In the genomic region with DNA sequence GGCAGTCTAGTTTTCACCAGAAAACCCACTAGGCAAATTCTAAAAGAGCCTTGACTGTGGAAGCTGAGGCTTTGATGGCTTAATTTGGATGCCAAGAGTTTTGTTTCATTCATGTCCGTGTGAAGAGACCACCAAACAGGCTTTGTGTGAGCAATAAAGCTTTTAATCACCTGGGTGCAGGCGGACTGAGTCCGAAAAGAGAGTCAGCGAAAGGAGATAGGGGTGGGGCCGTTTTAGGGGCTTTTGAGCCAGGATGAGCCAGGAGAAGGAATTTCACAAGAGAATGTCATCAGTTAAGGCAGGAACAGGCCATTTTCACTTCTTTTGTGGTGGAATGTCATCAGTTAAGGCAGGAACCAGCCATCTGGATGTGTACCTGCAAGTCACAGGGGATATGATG, we compare ENCODE assay signal across 5 cellular contexts. TPM values are rescaled to one million over a fixed set of nuclear protein-coding genes. Genes with fewer than 3 reads are reported as not detected.
"Had no signal": no experiment of that assay in that cellular context is flagged by ENCODE, and none has a peak within 500 bp of the region (broad histone marks: within the 10 kb centered on the region; RNA-seq: fewer than 3 reads in every experiment).

No MANE protein-coding gene starts in this region.

RNA-seq across cellular contexts. Expression of a gene that starts 29.1 kb away (rescaled TPM):
- total RNA-seq: H7, HepG2, HT-29 had no signal
- polyA plus RNA-seq: HepG2, IgD-negative memory B cell had no signal

RNA-seq across cellular contexts. Expression of a gene that starts 51.6 kb away (rescaled TPM):
- total RNA-seq: GM23248, H7, HepG2, HT-29 had no signal
- polyA plus RNA-seq: GM23248, HepG2, IgD-negative memory B cell had no signal
